In genomic region chr13:45518525-45519235, GRCh38 we compare ENCODE assay signal across 12 cellular contexts. TPM values are rescaled to one million over a fixed set of nuclear protein-coding genes. Genes with fewer than 3 reads are reported as not detected.
DNase-seq lines count a peak whose midpoint lies in the region; ATAC-seq and TF ChIP-seq lines count a peak whose summit lies in the region.
"Had no signal": no experiment of that assay in that cellular context is flagged by ENCODE, and none has a peak within 500 bp of the region (broad histone marks: within the 10 kb centered on the region; RNA-seq: fewer than 3 reads in every experiment).

No MANE protein-coding gene starts in this region.

- intact Hi-C loops in activated CD4-positive, alpha-beta T cell treated with anti-CD3 and anti-CD28 coated beads for 36 hours (cut with DNase I, micrococcal nuclease), result no loop called here
- intact Hi-C loops in IMR-90 (cut with micrococcal nuclease), result no loop called here
- intact Hi-C loops in body of pancreas (cut with DNase I), result no loop called here

- no CpG with 5 or more reads among the region's 4 CpGs for WGBS in IMR-90 (ENCODE audit: extremely low coverage in 2 of 2, insufficient read length in 1 of 2), 2 experiments
- WGBS in mesendoderm (ENCODE audit: extremely low coverage, insufficient coverage, low lambda C conversion rate), result no CpG with 5 or more reads among the region's 4 CpGs
- WGBS in body of pancreas, 2 donors, result 35 to 48% methylated on average over 4 of the region's 4 CpGs

- H3K27me3 ChIP-seq in IMR-90 (ENCODE audit: control insufficient read depth, insufficient read depth, low read length), result no peaks in the 10 kb centered on the region
- H3K27me3 ChIP-seq in brain microvascular endothelial cell (replicated peaks), result no peaks in the 10 kb centered on the region
- no peaks in the 10 kb centered on the region for H3K27me3 ChIP-seq in mesendoderm (ENCODE audit: insufficient read depth, low read length, poor library complexity)
- no peaks in the 10 kb centered on the region for H3K27me3 ChIP-seq in body of pancreas
- H3K27me3 ChIP-seq: transverse colon had no signal

- no peak overlapping the region for H3K14ac ChIP-seq in IMR-90 (replicated peaks; ENCODE audit: low read depth, low read length)

- H2BK120ac ChIP-seq in IMR-90 (ENCODE audit: low read depth, low read length), result no peak overlapping the region
- H2BK120ac ChIP-seq in mesendoderm (ENCODE audit: low read depth, low read length), result no peak overlapping the region

- H3K4ac ChIP-seq in IMR-90 (ENCODE audit: low read depth, low read length), result peak overlapping the region; percentile 21; the same call in 1 of the 2 replicates
- H3K4ac ChIP-seq in mesendoderm (ENCODE audit: low read depth, low read length), result no peak overlapping the region

- peak; percentile 28 for DNase-seq in activated CD4-positive, alpha-beta T cell treated with anti-CD3 and anti-CD28 coated beads for 36 hours
- no peak for DNase-seq in activated CD4-positive, alpha-beta T cell treated with anti-CD3 and anti-CD28 coated beads for 1 hour
- DNase-seq in IMR-90 (peak; percentile 90), brain microvascular endothelial cell (peak; percentile 17), mesendoderm (peak; percentile 81), body of pancreas (no peak), NCI-H446 treated with DMSO at 0.1 percent for 48 hours (lab: John Stamatoyannopoulos, UW) (no peak), NCI-H1105 treated with DMSO at 0.1 percent for 48 hours (lab: John Stamatoyannopoulos, UW) (no peak)
- DNase-seq: nucleus accumbens; stimulated activated CD4-positive, alpha-beta T cell treated with anti-CD3 and anti-CD28 coated beads, Interleukin-12 subunit alpha, Interleukin-12 subunit beta, amount 100 ng/mL, for 4 hours; transverse colon had no signal

- H3K4me1 Mint-ChIP-seq in activated CD4-positive, alpha-beta T cell treated with anti-CD3 and anti-CD28 coated beads for 36 hours, result peaks cover 43% of the 10 kb centered on the region

- no peak overlapping the region for H4K91ac ChIP-seq in IMR-90 (ENCODE audit: insufficient read depth, low read depth, low read length)

- no peak overlapping the region for H2AFZ ChIP-seq in IMR-90 (replicated peaks; ENCODE audit: low read length, poor library complexity)

- peak; percentile 93 for ATAC-seq in activated CD4-positive, alpha-beta T cell treated with anti-CD3 and anti-CD28 coated beads for 36 hours
- ATAC-seq in IMR-90 (ENCODE audit: low read depth) (peak; percentile 60), body of pancreas (no peak)
- ATAC-seq: esophagus mucosa had no signal

- no peaks in the 10 kb centered on the region for H3K9me3 Mint-ChIP-seq in activated CD4-positive, alpha-beta T cell treated with anti-CD3 and anti-CD28 coated beads for 36 hours (ENCODE audit: low read depth)

- H4K20me1 ChIP-seq in IMR-90 (ENCODE audit: insufficient read depth, low read length), result no peaks in the 10 kb centered on the region

- H2BK20ac ChIP-seq in IMR-90 (ENCODE audit: low read depth, low read length), result no peak overlapping the region

- no peak overlapping the region for H3K9ac ChIP-seq in IMR-90 (ENCODE audit: low read depth, low read length)
- no peak overlapping the region for H3K9ac ChIP-seq in mesendoderm (ENCODE audit: low read length)

- H3K4me3 Mint-ChIP-seq in activated CD4-positive, alpha-beta T cell treated with anti-CD3 and anti-CD28 coated beads for 36 hours, result no peak overlapping the region

- TF ChIP-seq POLR2A in IMR-90 (IDR thresholded peaks at IDR 0.05; ENCODE audit: low read depth, low read length) (no peak), body of pancreas (IDR thresholded peaks at IDR 0.05) (no peak)

- H3K79me2 ChIP-seq in mesendoderm (ENCODE audit: control insufficient read depth, insufficient read depth, low read length), result no peaks in the 10 kb centered on the region

- no peak overlapping the region for H2AK9ac ChIP-seq in IMR-90 (replicated peaks; ENCODE audit: low read depth, low read length, poor library complexity)

- POLR2A ChIA-PET in activated CD4-positive, alpha-beta T cell treated with anti-CD3 and anti-CD28 coated beads for 36 hours (lab: Charles Lee), result interaction anchor here (0.6 kb wide), 1 partner anchor 120 kb away, joined by 4 read pairs; no protein-coding TSS in a partner anchor
- POLR2A ChIA-PET in IMR-90 (lab: Charles Lee; ENCODE audit: unreplicated experiment), result no interaction called here

- H3K23ac ChIP-seq in IMR-90 (ENCODE audit: low read depth, low read length), result no peak overlapping the region
- no peak overlapping the region for H3K23ac ChIP-seq in mesendoderm (ENCODE audit: low read length)

- peak overlapping the region; percentile 64 for H3K27ac Mint-ChIP-seq in activated CD4-positive, alpha-beta T cell treated with anti-CD3 and anti-CD28 coated beads for 36 hours

- H3K4me1 ChIP-seq in IMR-90 (ENCODE audit: control insufficient read depth, insufficient read depth, low read length) (peaks cover 10% of the 10 kb centered on the region), mesendoderm (ENCODE audit: control insufficient read depth, low read depth, low read length) (no peaks in the 10 kb centered on the region), body of pancreas (no peaks in the 10 kb centered on the region)
- H3K4me1 ChIP-seq: transverse colon had no signal

- CTCF ChIA-PET in activated CD4-positive, alpha-beta T cell treated with anti-CD3 and anti-CD28 coated beads for 36 hours (lab: Charles Lee), result interaction anchor here (1.2 to 1.3 kb wide), 2 partner anchors 9 to 11 kb away, joined by 3 read pairs; no protein-coding TSS in a partner anchor
- CTCF ChIA-PET in IMR-90 (lab: Yijun Ruan, JAX), result no interaction called here

- H4K8ac ChIP-seq in IMR-90 (ENCODE audit: low read depth in 2 of 2, low read length in 2 of 2) (no peak overlapping the region; a peak in 1 of 4 replicates), mesendoderm (ENCODE audit: low read depth, low read length) (no peak overlapping the region)

- H3K36me3 ChIP-seq in IMR-90 (ENCODE audit: control insufficient read depth, insufficient read depth, low read length), result peaks cover 22% of the 10 kb centered on the region
- peaks cover 51% of the 10 kb centered on the region for H3K36me3 ChIP-seq in brain microvascular endothelial cell (replicated peaks)
- no peaks in the 10 kb centered on the region for H3K36me3 ChIP-seq in mesendoderm (ENCODE audit: control insufficient read depth, insufficient read depth, low read length)
- peaks cover 6 to 26% of the 10 kb centered on the region in 2 donors for H3K36me3 ChIP-seq in body of pancreas (replicated peaks in 1 of 2; ENCODE audit: insufficient read depth in 1 of 2, low read depth in 2 of 2)

- no peak overlapping the region for H2AK5ac ChIP-seq in IMR-90 (ENCODE audit: low read depth, low read length)
- H2AK5ac ChIP-seq in mesendoderm (ENCODE audit: low read length), result no peak overlapping the region

- BruUV-seq in IMR-90 (replicated peaks; lab: Mats Ljungman, UMichigan), result no TSS peak

- dilution Hi-C loops in IMR-90 (cut with HindIII; ENCODE audit: low sequenced_read_pairs, unreplicated experiment), result no loop called here

- H3K36me3 Mint-ChIP-seq in activated CD4-positive, alpha-beta T cell treated with anti-CD3 and anti-CD28 coated beads for 36 hours (ENCODE audit: low read depth), result peaks cover 55% of the 10 kb centered on the region

- H3K56ac ChIP-seq in IMR-90 (ENCODE audit: extremely low read depth, insufficient read depth, low read length), result no peak overlapping the region
- H3K56ac ChIP-seq in mesendoderm (ENCODE audit: low read length), result no peak overlapping the region

- H2BK15ac ChIP-seq in IMR-90 (ENCODE audit: low read depth, low read length) (no peak overlapping the region; the same call in 2 of the 3 replicates), mesendoderm (replicated peaks; ENCODE audit: low read depth) (no peak overlapping the region)

- no peak overlapping the region for H3K18ac ChIP-seq in IMR-90 (ENCODE audit: low read depth, low read length)
- H3K18ac ChIP-seq in mesendoderm (ENCODE audit: low read length), result no peak overlapping the region

- peaks cover 3 to 28% of the 10 kb centered on the region in 2 experiments; a peak in 2 of 4 replicates for H3K79me1 ChIP-seq in IMR-90 (ENCODE audit: low read depth in 1 of 2, low read length in 2 of 2)
- H3K79me1 ChIP-seq in mesendoderm (ENCODE audit: low read length), result no peaks in the 10 kb centered on the region

- H3K4me2 ChIP-seq in IMR-90 (ENCODE audit: low read depth, low read length) (no peak overlapping the region), mesendoderm (ENCODE audit: low read length) (no peak overlapping the region)

- no peaks in the 10 kb centered on the region for H3K27me3 Mint-ChIP-seq in activated CD4-positive, alpha-beta T cell treated with anti-CD3 and anti-CD28 coated beads for 36 hours

- H3K9me3 ChIP-seq in IMR-90 (ENCODE audit: control insufficient read depth, insufficient read depth, low read length) (no peaks in the 10 kb centered on the region), body of pancreas (no peaks in the 10 kb centered on the region)
- H3K9me3 ChIP-seq: transverse colon had no signal

- TF ChIP-seq RAD21 in IMR-90 (IDR thresholded peaks at IDR 0.05; ENCODE audit: low read length), result no peak

- H2BK5ac ChIP-seq in IMR-90 (ENCODE audit: low read depth, low read length, poor library complexity, severe bottlenecking) (peak overlapping the region; percentile 59), mesendoderm (ENCODE audit: low read length) (no peak overlapping the region)

- H3K27ac ChIP-seq in IMR-90 (ENCODE audit: insufficient read depth, low read length) (no peak overlapping the region), brain microvascular endothelial cell (no peak overlapping the region), mesendoderm (ENCODE audit: low read depth, low read length) (peak overlapping the region; percentile 66), body of pancreas (no peak overlapping the region)
- H3K27ac ChIP-seq: transverse colon had no signal

- no peak overlapping the region for H3K4me3 ChIP-seq in IMR-90 (ENCODE audit: insufficient read depth, low read depth, low read length)
- H3K4me3 ChIP-seq in brain microvascular endothelial cell (ENCODE audit: low read depth, low read length), result no peak overlapping the region
- no peak overlapping the region for H3K4me3 ChIP-seq in mesendoderm (ENCODE audit: low read length)
- no peak overlapping the region for H3K4me3 ChIP-seq in body of pancreas
- H3K4me3 ChIP-seq: transverse colon had no signal

- H4K5ac ChIP-seq in IMR-90 (ENCODE audit: low read depth, low read length) (no peak overlapping the region), mesendoderm (ENCODE audit: low read length) (no peak overlapping the region)

- in situ Hi-C loops in IMR-90 (cut with MboI; ENCODE audit: low sequenced_read_pairs), result no loop called here
- in situ Hi-C loops in brain microvascular endothelial cell (cut with HindIII; ENCODE audit: low pct_ligation_motif_present, low sequenced_read_pairs), result no loop called here

- peaks cover 8% of the 10 kb centered on the region; the same call in 1 of the 2 replicates for H3K9me1 ChIP-seq in IMR-90 (ENCODE audit: insufficient read depth, low read length)

- TF ChIP-seq CTCF in IMR-90 (conservative IDR thresholded peaks at IDR 0.05; ENCODE audit: low read depth, low read length), result no peak
- no peak for TF ChIP-seq CTCF in brain microvascular endothelial cell (IDR thresholded peaks at IDR 0.05; ENCODE audit: low read depth, low read length, missing control alignments)
- no peak for TF ChIP-seq CTCF in body of pancreas (IDR thresholded peaks at IDR 0.05)

RNA-seq across cellular contexts. Expression of gene COG3, which starts 53.9 kb away (rescaled TPM):
- total RNA-seq in activated CD4-positive, alpha-beta T cell treated with anti-CD3 and anti-CD28 coated beads for 36 hours, result 10 to 100 TPM; 18.0 to 19.6 TPM
- total RNA-seq in IMR-90 (2012; rRNA removed) (31.9 and 34.2 TPM in 2 replicates), body of pancreas (10 to 100 TPM; 49.0 to 52.7 TPM)
- 20.4 and 21.7 TPM in 2 replicates for polyA plus RNA-seq in IMR-90 (2012; rRNA removed)
- polyA plus RNA-seq in IMR-90 (2012; cell fraction: cytosol; rRNA removed), result 9.5 and 14.5 TPM in 2 replicates
- polyA plus RNA-seq in IMR-90 (2012; cell fraction: nucleus; rRNA removed; ENCODE audit: low replicate concordance), result 24.8 and 54.3 TPM in 2 replicates
- polyA plus RNA-seq in mesendoderm (2013, experiment 1 of 2), result 16.4 TPM
- polyA plus RNA-seq in mesendoderm (2013, experiment 2 of 2), result 17.5 TPM

Comparison
In these comparisons a context has a peak if more than half of its experiments do, and no peak if none do; other contexts are left out.
1. DNase-seq: peak in activated CD4-positive, alpha-beta T cell treated with anti-CD3 and anti-CD28 coated beads for 36 hours (single experiment), IMR-90 (single experiment), brain microvascular endothelial cell (single experiment) and mesendoderm (single experiment); none in activated CD4-positive, alpha-beta T cell treated with anti-CD3 and anti-CD28 coated beads for 1 hour (single experiment), body of pancreas (0 of 4), NCI-H446 treated with DMSO at 0.1 percent for 48 hours (single experiment) and NCI-H1105 treated with DMSO at 0.1 percent for 48 hours (single experiment).